8 cellular contexts compared by ENCODE assay signal in the genomic region with DNA sequence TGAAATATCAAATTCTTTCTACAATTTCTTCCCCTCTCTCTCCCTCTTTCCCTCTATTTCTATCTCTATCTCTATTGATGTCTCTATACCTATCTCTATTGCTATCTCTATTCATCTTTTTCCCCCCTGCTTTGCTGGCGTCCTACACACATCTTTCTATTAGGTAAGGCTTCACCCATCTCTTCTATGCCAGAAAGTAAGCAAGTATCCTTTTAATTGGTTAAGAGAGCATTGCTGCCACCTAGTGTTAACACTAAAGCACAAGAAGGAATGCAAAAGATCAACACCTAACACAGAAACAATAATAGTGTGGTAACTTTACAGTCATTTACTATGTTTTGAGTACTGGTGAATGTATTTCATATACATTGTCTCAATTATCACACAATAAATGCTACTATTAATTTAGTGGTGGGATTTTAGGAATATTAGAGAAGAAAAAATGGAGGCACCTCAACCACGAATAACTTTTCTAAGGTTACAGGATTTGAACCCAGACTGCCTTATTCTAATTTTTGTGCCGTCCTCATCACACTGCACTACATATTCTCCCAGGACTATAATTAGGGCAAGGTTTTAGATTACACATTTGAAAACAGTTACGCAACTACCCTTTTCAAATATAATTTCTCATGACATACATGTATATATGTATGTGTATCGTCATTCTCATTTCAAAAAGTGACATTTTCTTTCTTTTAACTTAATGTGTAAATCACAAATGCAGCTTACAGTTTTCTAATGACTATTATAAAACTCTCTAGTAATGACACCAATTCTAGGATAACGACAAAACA. TPM values are rescaled to one million over a fixed set of nuclear protein-coding genes. Genes with fewer than 3 reads are reported as not detected.
DNase-seq lines count a peak whose midpoint lies in the region; ATAC-seq, FAIRE-seq and TF ChIP-seq lines count a peak whose summit lies in the region.

No MANE protein-coding gene starts in this region.

- no peak overlapping the region for H3K4me3 ChIP-seq in K562

- CTCF ChIA-PET in K562 (lab: Yijun Ruan, JAX; ENCODE audit: low intra/inter-chr PET ratio), result interaction anchor here (0.6 to 2.2 kb wide), 7 partner anchors 243 to 672 kb away, joined by 3 to 18 read pairs (median 4); partner anchors contain the start of gene PTPN13

- H3K36me3 ChIP-seq in K562 (ENCODE audit: control insufficient read depth, insufficient read depth, low read length), result no peaks in the 10 kb centered on the region

- no peaks in the 10 kb centered on the region; a peak in 2 of 5 replicates for H3K27me3 ChIP-seq in K562 (ENCODE audit: control insufficient read depth in 2 of 2, insufficient read depth in 2 of 2, low read length in 2 of 2)

- in situ Hi-C loops in K562 (cut with MboI), result loop anchor here (5.0 to 10.0 kb wide), 2 partner anchors 404 to 949 kb away; no protein-coding TSS in a partner anchor

- TF ChIP-seq RAD21 in K562 (CRISPR knock-in tag; conservative IDR thresholded peaks at IDR 0.05 in 1 of 2, IDR thresholded peaks at IDR 0.05 in 1 of 2), result peak; percentile 80 to 89

- WGBS in K562 (ENCODE audit: insufficient coverage, low coverage, missing lambda C conversion rate), result 33% methylated on average over 6 of the region's 6 CpGs

- no peaks in the 10 kb centered on the region for H4K20me1 ChIP-seq in K562 (replicated peaks; ENCODE audit: control insufficient read depth, insufficient read depth, low read length)

- POLR2A ChIA-PET in K562 (lab: Yijun Ruan, JAX), result interaction anchor here (1.4 kb wide), 1 partner anchor 400 kb away, joined by 3 read pairs; no protein-coding TSS in a partner anchor

- peaks cover 6 to 10% of the 10 kb centered on the region in 2 experiments; a peak in 3 of 5 replicates for H3K4me1 ChIP-seq in K562 (replicated peaks in 1 of 2; ENCODE audit: control insufficient read depth in 2 of 2, insufficient read depth in 2 of 2, low read length in 2 of 2)

- no peak overlapping the region for H2AFZ ChIP-seq in K562 (ENCODE audit: low read depth, low read length)

- TF ChIP-seq EP300 in K562 (IDR thresholded peaks at IDR 0.05; ENCODE audit: low read length), result no peak

- H3K9ac ChIP-seq in K562 (ENCODE audit: insufficient read depth in 1 of 2, low read depth in 2 of 2, low read length in 2 of 2), result no peak overlapping the region

- TF ChIP-seq POLR2A in K562 (conservative IDR thresholded peaks at IDR 0.05), result no peak

- FAIRE-seq in K562 (lab: Jason Lieb, UNC), result peak; percentile 85

- intact Hi-C loops in K562 (cut with micrococcal nuclease), result loop anchor here (1.0 to 5.0 kb wide), 3 partner anchors 104 to 400 kb away; no protein-coding TSS in a partner anchor

- TF ChIP-seq CTCF in K562 (IDR thresholded peaks at IDR 0.05 in 2 of 3, conservative IDR thresholded peaks at IDR 0.05 in 1 of 3; ENCODE audit: insufficient read depth in 2 of 3, low read depth in 1 of 3, low read length in 3 of 3), result peak; percentile 65 to 85 (median 69); a peak in 5 of 6 replicates

- BruUV-seq in K562 (replicated peaks; lab: Mats Ljungman, UMichigan), result no TSS peak

- no peak overlapping the region for H3K4me2 ChIP-seq in K562 (ENCODE audit: insufficient read depth, low read length)

- H3K79me2 ChIP-seq in K562 (ENCODE audit: control insufficient read depth, insufficient read depth, low read length), result no peaks in the 10 kb centered on the region

- no peak overlapping the region for H3K27ac ChIP-seq in K562 (ENCODE audit: extremely low read depth, low read depth, low read length)

- no peaks in the 10 kb centered on the region for H3K9me3 ChIP-seq in K562 (replicated peaks; ENCODE audit: control insufficient read depth, insufficient read depth, low read depth, low read length)

- peak; percentile 42 for ATAC-seq in GM19025 (IDR thresholded peaks at IDR 0.05; ENCODE audit: low read depth, unreplicated experiment)
- peak; percentile 50 for ATAC-seq in HG03521 (IDR thresholded peaks at IDR 0.05; ENCODE audit: unreplicated experiment)
- ATAC-seq in K562, result peak; percentile 62

- DNase-seq in COR-L47 (lab: John Stamatoyannopoulos, UW) (peak; percentile 76), NCI-H748 (lab: John Stamatoyannopoulos, UW; ENCODE audit: unreplicated experiment) (peak; percentile 65), K562 (ENCODE audit: extremely low read depth in 1 of 4, low spot score in 3 of 4) (peak; percentile 46 to 72 (median 50)), inferior parietal cortex (ENCODE audit: extremely low spot score) (peak; percentile 93), stromal cell of bone marrow (ENCODE audit: low read depth) (peak; percentile 50)
- DNase-seq in activated naive CD4-positive, alpha-beta T cell treated with Interleukin-2 at 50 U/mL for 16 hours, result no peak

- no peaks in the 10 kb centered on the region for H3K9me1 ChIP-seq in K562 (ENCODE audit: control insufficient read depth, insufficient read depth, low read length)

TF ChIP-seq in K562, 482 proteins besides CTCF, POLR2A, EP300 and RAD21 (continues in another document):
- TF ChIP-seq ARID2 (IDR thresholded peaks at IDR 0.05) (0 out of 2 replicates have a peak, but pooled peaks have one; percentile 19), ZNF277 (CRISPR knock-in tag; IDR thresholded peaks at IDR 0.05; ENCODE audit: borderline replicate concordance) (no peak), NFIC (IDR thresholded peaks at IDR 0.05) (no peak)

RNA-seq across cellular contexts. Expression of gene C4orf36, which starts 3.7 kb away (rescaled TPM):
- not detected in 2 replicates for total RNA-seq in K562 (2011; cell fraction: chromatin; rRNA removed; ENCODE audit: low replicate concordance)
- total RNA-seq in K562 (2011; cell fraction: nucleolus; rRNA removed), result not detected in 2 replicates
- total RNA-seq in K562 (2011; cell fraction: nucleoplasm; rRNA removed), result not detected in 2 replicates
- total RNA-seq in K562 (2014; rRNA removed), result 0.14 TPM in 1 of 2 replicates, not detected in the other
- not detected in 2 replicates for total RNA-seq in K562 (2014; rRNA removed; fragmentation: Illumina TruSeq; extraction: Trizol)
- total RNA-seq in K562 (2015; rRNA removed; fragmentation: Illumina TruSeq; extraction: Trizol), result not detected in 2 replicates
- total RNA-seq in K562 (2021), result not detected in 2 replicates
- 0.17 TPM in 1 of 2 replicates, not detected in the other for polyA plus RNA-seq in K562 (2011; rRNA removed)
- 0.13 and 0.27 TPM in 2 replicates for polyA plus RNA-seq in K562 (2011; cell fraction: cytosol; rRNA removed)
- polyA plus RNA-seq in K562 (2011; cell fraction: nucleus; rRNA removed), result 0.45 and 0.48 TPM in 2 replicates
- polyA plus RNA-seq in K562 (2012), result 0.05 and 0.22 TPM in 2 replicates
- 0.45 TPM in 1 of 2 replicates, not detected in the other for polyA plus RNA-seq in K562 (2014; fragmentation: Illumina TruSeq; extraction: Trizol)
- polyA plus RNA-seq in K562 (2014; fragmentation: Nextera tagmentation; extraction: Ambion mirVana), result under 1 TPM in 1 of 2 experiments, not detected in 1; 0.23 TPM
- not detected in 2 replicates for polyA plus RNA-seq in K562 (2014; rRNA removed)
- polyA minus RNA-seq in K562 (2011; rRNA and poly(A)+ RNA removed), result not detected in 2 replicates
- polyA minus RNA-seq in K562 (2011; cell fraction: cytosol; rRNA and poly(A)+ RNA removed), result not detected in 2 replicates
- polyA minus RNA-seq in K562 (2011; cell fraction: nucleus; rRNA and poly(A)+ RNA removed), result not detected in 2 replicates

RNA-seq across cellular contexts. Expression of gene AFF1, which starts 38.9 kb away (rescaled TPM):
- 144 and 172 TPM in 2 replicates for total RNA-seq in K562 (2011; cell fraction: chromatin; rRNA removed; ENCODE audit: low replicate concordance)
- total RNA-seq in K562 (2011; cell fraction: nucleolus; rRNA removed), result 34.5 and 40.9 TPM in 2 replicates
- total RNA-seq in K562 (2011; cell fraction: nucleoplasm; rRNA removed), result 54.2 and 74.1 TPM in 2 replicates
- total RNA-seq in K562 (2014; rRNA removed), result 16.9 and 17.1 TPM in 2 replicates
- total RNA-seq in K562 (2014; rRNA removed; fragmentation: Illumina TruSeq; extraction: Trizol), result 19.0 and 21.2 TPM in 2 replicates
- total RNA-seq in K562 (2015; rRNA removed; fragmentation: Illumina TruSeq; extraction: Trizol), result 17.8 and 20.7 TPM in 2 replicates
- 46.2 and 47.5 TPM in 2 replicates for total RNA-seq in K562 (2021)
- 17.2 and 17.7 TPM in 2 replicates for polyA plus RNA-seq in K562 (2011; rRNA removed)
- 9.4 and 16.2 TPM in 2 replicates for polyA plus RNA-seq in K562 (2011; cell fraction: cytosol; rRNA removed)
- polyA plus RNA-seq in K562 (2011; cell fraction: nucleus; rRNA removed), result 37.1 and 55.1 TPM in 2 replicates
- 12.9 and 15.0 TPM in 2 replicates for polyA plus RNA-seq in K562 (2012)
- 29.5 and 31.9 TPM in 2 replicates for polyA plus RNA-seq in K562 (2014; fragmentation: Illumina TruSeq; extraction: Trizol)
- polyA plus RNA-seq in K562 (2014; fragmentation: Nextera tagmentation; extraction: Ambion mirVana), result 1 to 10 TPM; 4.1 to 9.9 TPM
- polyA plus RNA-seq in K562 (2014; rRNA removed), result 15.2 and 15.3 TPM in 2 replicates
- polyA minus RNA-seq in K562 (2011; rRNA and poly(A)+ RNA removed), result 71.7 and 90.0 TPM in 2 replicates
- 28.2 and 30.6 TPM in 2 replicates for polyA minus RNA-seq in K562 (2011; cell fraction: cytosol; rRNA and poly(A)+ RNA removed)
- 35.0 and 70.0 TPM in 2 replicates for polyA minus RNA-seq in K562 (2011; cell fraction: nucleus; rRNA and poly(A)+ RNA removed)

RNA-seq across cellular contexts. Expression of gene SLC10A6, which starts 46.7 kb away (rescaled TPM):
- total RNA-seq in K562 (2011; cell fraction: chromatin; rRNA removed; ENCODE audit: low replicate concordance), result not detected in 2 replicates
- not detected in 2 replicates for total RNA-seq in K562 (2011; cell fraction: nucleolus; rRNA removed)
- not detected in 2 replicates for total RNA-seq in K562 (2011; cell fraction: nucleoplasm; rRNA removed)
- not detected in 2 replicates for total RNA-seq in K562 (2014; rRNA removed)
- not detected in 2 replicates for total RNA-seq in K562 (2014; rRNA removed; fragmentation: Illumina TruSeq; extraction: Trizol)
- total RNA-seq in K562 (2015; rRNA removed; fragmentation: Illumina TruSeq; extraction: Trizol), result not detected in 2 replicates
- not detected in 2 replicates for total RNA-seq in K562 (2021)
- polyA plus RNA-seq in K562 (2011; rRNA removed), result not detected in 2 replicates
- polyA plus RNA-seq in K562 (2011; cell fraction: cytosol; rRNA removed), result not detected in 2 replicates
- polyA plus RNA-seq in K562 (2011; cell fraction: nucleus; rRNA removed), result not detected in 2 replicates
- not detected in 2 replicates for polyA plus RNA-seq in K562 (2012)
- polyA plus RNA-seq in K562 (2014; fragmentation: Illumina TruSeq; extraction: Trizol), result not detected in 2 replicates
- not detected for polyA plus RNA-seq in K562 (2014; fragmentation: Nextera tagmentation; extraction: Ambion mirVana)
- polyA plus RNA-seq in K562 (2014; rRNA removed), result not detected in 2 replicates
- not detected in 2 replicates for polyA minus RNA-seq in K562 (2011; rRNA and poly(A)+ RNA removed)
- not detected in 2 replicates for polyA minus RNA-seq in K562 (2011; cell fraction: cytosol; rRNA and poly(A)+ RNA removed)
- polyA minus RNA-seq in K562 (2011; cell fraction: nucleus; rRNA and poly(A)+ RNA removed), result not detected in 2 replicates
